ENCODE assay signal across 19 cellular contexts in genomic region chr20:430091-430999, GRCh38. TPM values are rescaled to one million over a fixed set of nuclear protein-coding genes. Genes with fewer than 3 reads are reported as not detected.
DNase-seq lines count a peak whose midpoint lies in the region; ATAC-seq lines count a peak whose summit lies in the region.
"Had no signal": no experiment of that assay in that cellular context is flagged by ENCODE, and none has a peak within 500 bp of the region (broad histone marks: within the 10 kb centered on the region; RNA-seq: fewer than 3 reads in every experiment).

No MANE protein-coding gene starts in this region.

- no peaks in the 10 kb centered on the region for H3K9me3 Mint-ChIP-seq in activated naive CD4-positive, alpha-beta T cell treated with anti-CD3 and anti-CD28 coated beads, Interleukin-2, amount 50 U/mL, for 24 hours
- no peaks in the 10 kb centered on the region for H3K9me3 Mint-ChIP-seq in activated T-helper 1 cell treated with anti-CD3 and anti-CD28 coated beads, Interleukin-12 subunit alpha, Interleukin-12 subunit beta, Interleukin-2, Interleukin-4 antibody, amounts not matched to agents 30 ng/mL and 10 ng/mL and 1 ng/mL, durations not matched to agents 14 hours and 24 hours and 36 hours
- no peaks in the 10 kb centered on the region for H3K9me3 Mint-ChIP-seq in stimulated activated effector memory CD8-positive, alpha-beta T cell treated with anti-CD3 and anti-CD28 coated beads, Interleukin-12 subunit alpha, Interleukin-12 subunit beta, amount 100 ng/mL, for 72 hours
- H3K9me3 Mint-ChIP-seq: activated naive CD4-positive, alpha-beta T cell treated with anti-CD3 and anti-CD28 coated beads, Interleukin-2, amount 10 ng/mL, durations not matched to agents 7 days and 5 days; CD8-positive, alpha-beta T cell; T-cell had no signal

- H3K36me3 Mint-ChIP-seq in activated naive CD4-positive, alpha-beta T cell treated with anti-CD3 and anti-CD28 coated beads, Interleukin-2, amount 50 U/mL, for 24 hours: peaks cover 9% of the 10 kb centered on the region
- H3K36me3 Mint-ChIP-seq in activated T-helper 1 cell treated with anti-CD3 and anti-CD28 coated beads, Interleukin-12 subunit alpha, Interleukin-12 subunit beta, Interleukin-2, Interleukin-4 antibody, amounts not matched to agents 30 ng/mL and 10 ng/mL and 1 ng/mL, durations not matched to agents 14 hours and 24 hours and 36 hours (ENCODE audit: low read depth): peaks cover 53% of the 10 kb centered on the region
- peaks cover 90% of the 10 kb centered on the region for H3K36me3 Mint-ChIP-seq in stimulated activated effector memory CD8-positive, alpha-beta T cell treated with anti-CD3 and anti-CD28 coated beads, Interleukin-12 subunit alpha, Interleukin-12 subunit beta, amount 100 ng/mL, for 72 hours

- no peak for DNase-seq in activated naive CD4-positive, alpha-beta T cell (lab: John Stamatoyannopoulos, UW)
- no peak for DNase-seq in activated T-helper 1 cell treated with anti-CD3 and anti-CD28 coated beads, Interleukin-12 subunit alpha, Interleukin-12 subunit beta, Interleukin-2, Interleukin-4 antibody, amounts not matched to agents 30 ng/mL and 10 ng/mL and 1 ng/mL, durations not matched to agents 14 hours and 24 hours and 36 hours (ENCODE audit: low spot score)
- DNase-seq in iris pigment epithelial cell (ENCODE audit: low read depth): peak; percentile 27
- DNase-seq in stimulated activated effector memory CD8-positive, alpha-beta T cell treated with anti-CD3 and anti-CD28 coated beads, Interleukin-12 subunit alpha, Interleukin-12 subunit beta, amount 100 ng/mL, for 72 hours (ENCODE audit: low spot score in 2 of 2): no peak
- DNase-seq in NCI-H1105 (lab: John Stamatoyannopoulos, UW): no peak
- DNase-seq in SIG-M5 treated with dmso at 0.1 percent for 504 hours (lab: John Stamatoyannopoulos, UW; ENCODE audit: unreplicated experiment): no peak
- DNase-seq in amniotic stem cell (lab: John Stamatoyannopoulos, UW): no peak
- DNase-seq: activated naive CD4-positive, alpha-beta T cell treated with anti-CD3 and anti-CD28 coated beads, Interleukin-2, amount 10 ng/mL, durations not matched to agents 7 days and 5 days; brain microvascular endothelial cell; CD8-positive, alpha-beta T cell; DMS79 treated with DMSO at 0.1 percent for 48 hours; foreskin melanocyte; left colon; NCI-H1092 treated with DMSO at 0.1 percent for 48 hours; NCI-H2081 treated with DMSO at 0.1 percent for 48 hours; NCI-H510A; stimulated activated CD4-positive, alpha-beta T cell treated with anti-CD3 and anti-CD28 coated beads, Interleukin-2, amount 100 ng/mL, for 24 hours; T-cell had no signal

- intact Hi-C loops in activated T-helper 1 cell treated with anti-CD3 and anti-CD28 coated beads, Interleukin-12 subunit alpha, Interleukin-12 subunit beta, Interleukin-2, Interleukin-4 antibody, amounts not matched to agents 30 ng/mL and 10 ng/mL and 1 ng/mL, durations not matched to agents 14 hours and 24 hours and 36 hours (cut with micrococcal nuclease): no loop called here

- H3K4me1 Mint-ChIP-seq in activated naive CD4-positive, alpha-beta T cell treated with anti-CD3 and anti-CD28 coated beads, Interleukin-2, amount 50 U/mL, for 24 hours: peaks cover 58% of the 10 kb centered on the region
- H3K4me1 Mint-ChIP-seq in activated T-helper 1 cell treated with anti-CD3 and anti-CD28 coated beads, Interleukin-12 subunit alpha, Interleukin-12 subunit beta, Interleukin-2, Interleukin-4 antibody, amounts not matched to agents 30 ng/mL and 10 ng/mL and 1 ng/mL, durations not matched to agents 14 hours and 24 hours and 36 hours (ENCODE audit: low read depth): peaks cover 68% of the 10 kb centered on the region
- H3K4me1 Mint-ChIP-seq in stimulated activated effector memory CD8-positive, alpha-beta T cell treated with anti-CD3 and anti-CD28 coated beads, Interleukin-12 subunit alpha, Interleukin-12 subunit beta, amount 100 ng/mL, for 72 hours: peaks cover 54% of the 10 kb centered on the region

- no peaks in the 10 kb centered on the region for H3K27me3 Mint-ChIP-seq in activated naive CD4-positive, alpha-beta T cell treated with anti-CD3 and anti-CD28 coated beads, Interleukin-2, amount 50 U/mL, for 24 hours
- H3K27me3 Mint-ChIP-seq in activated T-helper 1 cell treated with anti-CD3 and anti-CD28 coated beads, Interleukin-12 subunit alpha, Interleukin-12 subunit beta, Interleukin-2, Interleukin-4 antibody, amounts not matched to agents 30 ng/mL and 10 ng/mL and 1 ng/mL, durations not matched to agents 14 hours and 24 hours and 36 hours (ENCODE audit: insufficient read depth): no peaks in the 10 kb centered on the region
- H3K27me3 Mint-ChIP-seq: activated naive CD4-positive, alpha-beta T cell treated with anti-CD3 and anti-CD28 coated beads, Interleukin-2, amount 10 ng/mL, durations not matched to agents 7 days and 5 days; T-cell had no signal

- ATAC-seq in stimulated activated effector memory CD8-positive, alpha-beta T cell treated with anti-CD3 and anti-CD28 coated beads, Interleukin-12 subunit alpha, Interleukin-12 subunit beta, amount 100 ng/mL, for 72 hours: no peak
- ATAC-seq: CD8-positive, alpha-beta T cell; T-cell had no signal

- peak overlapping the region; percentile 95 for H3K27ac Mint-ChIP-seq in activated naive CD4-positive, alpha-beta T cell treated with anti-CD3 and anti-CD28 coated beads, Interleukin-2, amount 50 U/mL, for 24 hours
- peak overlapping the region; percentile 90 for H3K27ac Mint-ChIP-seq in activated T-helper 1 cell treated with anti-CD3 and anti-CD28 coated beads, Interleukin-12 subunit alpha, Interleukin-12 subunit beta, Interleukin-2, Interleukin-4 antibody, amounts not matched to agents 30 ng/mL and 10 ng/mL and 1 ng/mL, durations not matched to agents 14 hours and 24 hours and 36 hours
- peak overlapping the region; percentile 95 for H3K27ac Mint-ChIP-seq in stimulated activated effector memory CD8-positive, alpha-beta T cell treated with anti-CD3 and anti-CD28 coated beads, Interleukin-12 subunit alpha, Interleukin-12 subunit beta, amount 100 ng/mL, for 72 hours
- H3K27ac Mint-ChIP-seq: CD8-positive, alpha-beta T cell had no signal

- no peak overlapping the region for H3K4me3 Mint-ChIP-seq in activated naive CD4-positive, alpha-beta T cell treated with anti-CD3 and anti-CD28 coated beads, Interleukin-2, amount 50 U/mL, for 24 hours
- H3K4me3 Mint-ChIP-seq in activated T-helper 1 cell treated with anti-CD3 and anti-CD28 coated beads, Interleukin-12 subunit alpha, Interleukin-12 subunit beta, Interleukin-2, Interleukin-4 antibody, amounts not matched to agents 30 ng/mL and 10 ng/mL and 1 ng/mL, durations not matched to agents 14 hours and 24 hours and 36 hours: no peak overlapping the region
- H3K4me3 Mint-ChIP-seq in stimulated activated effector memory CD8-positive, alpha-beta T cell treated with anti-CD3 and anti-CD28 coated beads, Interleukin-12 subunit alpha, Interleukin-12 subunit beta, amount 100 ng/mL, for 72 hours: no peak overlapping the region
- H3K4me3 Mint-ChIP-seq: activated naive CD4-positive, alpha-beta T cell treated with anti-CD3 and anti-CD28 coated beads, Interleukin-2, amount 10 ng/mL, durations not matched to agents 7 days and 5 days; CD8-positive, alpha-beta T cell; T-cell had no signal

RNA-seq across cellular contexts. Expression of gene RBCK1, which starts 22.2 kb away (rescaled TPM):
- 130 and 132 TPM in 2 replicates for total RNA-seq in activated T-helper 1 cell treated with anti-CD3 and anti-CD28 coated beads, Interleukin-12 subunit alpha, Interleukin-12 subunit beta, Interleukin-2, Interleukin-4 antibody, amounts not matched to agents 30 ng/mL and 10 ng/mL and 1 ng/mL, durations not matched to agents 14 hours and 24 hours and 36 hours

RNA-seq across cellular contexts. Expression of gene TBC1D20, which starts 32.0 kb away (rescaled TPM):
- total RNA-seq in activated T-helper 1 cell treated with anti-CD3 and anti-CD28 coated beads, Interleukin-12 subunit alpha, Interleukin-12 subunit beta, Interleukin-2, Interleukin-4 antibody, amounts not matched to agents 30 ng/mL and 10 ng/mL and 1 ng/mL, durations not matched to agents 14 hours and 24 hours and 36 hours: 37.5 and 41.4 TPM in 2 replicates

RNA-seq across cellular contexts. Expression of gene TRIB3, which starts 49.8 kb away (rescaled TPM):
- 37.1 and 39.5 TPM in 2 replicates for total RNA-seq in activated T-helper 1 cell treated with anti-CD3 and anti-CD28 coated beads, Interleukin-12 subunit alpha, Interleukin-12 subunit beta, Interleukin-2, Interleukin-4 antibody, amounts not matched to agents 30 ng/mL and 10 ng/mL and 1 ng/mL, durations not matched to agents 14 hours and 24 hours and 36 hours
